8 cellular contexts compared by ENCODE assay signal in the genomic region with DNA sequence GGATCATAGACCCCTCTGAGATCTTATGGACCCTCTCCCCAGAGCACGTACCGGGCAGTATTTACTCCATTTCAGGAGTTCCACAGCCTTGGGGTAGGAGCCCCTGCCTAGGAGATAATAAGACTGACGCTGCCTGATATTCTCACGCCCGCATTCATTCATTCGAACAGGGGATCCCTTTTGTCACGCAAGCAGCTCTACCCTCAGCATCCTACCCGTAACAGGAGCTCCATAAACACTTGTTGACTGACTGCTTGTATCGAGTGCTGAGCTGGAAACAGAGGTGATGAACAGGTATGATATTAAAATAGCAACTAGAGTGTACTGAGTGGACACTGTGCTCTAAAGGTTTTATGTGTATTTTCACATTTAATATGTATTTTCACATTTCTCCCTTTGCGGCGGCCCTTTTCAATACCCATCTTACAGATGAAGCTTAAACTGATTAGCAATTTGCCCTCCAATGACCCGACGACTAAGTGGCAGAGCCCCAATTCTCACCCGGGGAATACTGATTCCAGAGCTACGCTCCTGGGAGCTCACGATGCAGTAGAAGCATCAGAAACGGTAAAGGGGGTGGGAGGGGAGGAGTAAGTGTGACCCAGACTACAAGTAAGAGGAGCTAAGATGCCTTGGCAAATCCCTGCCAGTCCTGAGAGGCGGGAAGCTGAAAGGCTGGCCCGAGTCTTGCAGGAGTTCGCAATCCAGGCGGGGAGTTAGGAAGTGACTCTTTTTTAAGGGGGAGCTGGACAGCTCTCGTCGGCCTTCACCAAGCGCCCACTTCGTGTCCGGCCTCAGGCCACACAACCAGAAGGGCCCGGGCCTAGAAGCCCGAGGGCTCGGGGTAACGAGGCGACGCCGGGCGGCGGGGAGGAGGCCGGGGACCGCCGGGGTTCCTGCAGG. TPM values are rescaled to one million over a fixed set of nuclear protein-coding genes. Genes with fewer than 3 reads are reported as not detected.
DNase-seq lines count a peak whose midpoint lies in the region; ATAC-seq and TF ChIP-seq lines count a peak whose summit lies in the region.

No MANE protein-coding gene starts in this region.

- DNase-seq in GM13977 (ENCODE audit: low spot score) = peak; percentile 31
- DNase-seq in NCI-H2227 (lab: John Stamatoyannopoulos, UW; ENCODE audit: unreplicated experiment) = peak; percentile 43
- peak; percentile 7 for DNase-seq in activated T-cell treated with anti-CD3 and anti-CD28 coated beads, Interleukin-2, amount 50 U/mL, for 4 hours
- peak; percentile 72 for DNase-seq in fibroblast of gingiva (ENCODE audit: low read depth)
- DNase-seq in myocyte (ENCODE audit: low read depth) = peak; percentile 67
- DNase-seq in transverse colon = peak; percentile 36

- no peak for TF ChIP-seq EP300 in transverse colon (IDR thresholded peaks at IDR 0.05; ENCODE audit: low read depth)

- no peaks in the 10 kb centered on the region for H3K9me3 Mint-ChIP-seq in activated T-cell treated with anti-CD3 and anti-CD28 coated beads, Interleukin-2, amount 50 U/mL, for 4 hours

- H3K79me2 ChIP-seq in ACC112 (ENCODE audit: control insufficient read depth, insufficient read depth, low read length, unreplicated experiment) = peaks cover 30% of the 10 kb centered on the region

- peak overlapping the region; percentile 68 for H2AFZ ChIP-seq in ACC112 (ENCODE audit: low read length, unreplicated experiment)

- in situ Hi-C loops in GM13977 (cut with MboI; ENCODE audit: low pct_unique_long_range_greater_than_20kb, low sequenced_read_pairs, unreplicated experiment) = no loop called here
- in situ Hi-C loops in transverse colon (cut with MboI; ENCODE audit: low pct_ligation_motif_present in 1 of 4, low pct_unique_long_range_greater_than_20kb in 1 of 4, low sequenced_read_pairs in 3 of 4) = no loop called here

- no peak for TF ChIP-seq POLR2A in transverse colon (IDR thresholded peaks at IDR 0.05)

- peaks cover 14% of the 10 kb centered on the region for H3K27me3 ChIP-seq in ACC112 (ENCODE audit: insufficient read depth, low read length)
- H3K27me3 ChIP-seq in transverse colon = peaks cover 3% of the 10 kb centered on the region

- peak overlapping the region; percentile 92 for H3K4me3 Mint-ChIP-seq in activated T-cell treated with anti-CD3 and anti-CD28 coated beads, Interleukin-2, amount 50 U/mL, for 4 hours

- H3K4me3 ChIP-seq in ACC112 (ENCODE audit: low read depth, low read length) (peak overlapping the region; percentile 89), transverse colon (peak overlapping the region; percentile 73 to 97 (median 78))

- intact Hi-C loops in transverse colon (cut with DNase I; ENCODE audit: low total_unique reads) = loop anchor here (5.0 kb wide), 1 partner anchor 59 kb away; a partner anchor contains a TSS

- ATAC-seq in HG02938 (IDR thresholded peaks at IDR 0.05; ENCODE audit: unreplicated experiment) = peak; percentile 11
- ATAC-seq in activated T-cell treated with anti-CD3 and anti-CD28 coated beads, Interleukin-2, amount 50 U/mL, for 4 hours = no peak

- peaks cover 2% of the 10 kb centered on the region for H3K36me3 Mint-ChIP-seq in activated T-cell treated with anti-CD3 and anti-CD28 coated beads, Interleukin-2, amount 50 U/mL, for 4 hours (ENCODE audit: insufficient read depth)

- 4 to 16% methylated on average over 5 to 26 of the region's 38 CpGs for WGBS in transverse colon (ENCODE audit: low coverage in 1 of 2), 2 donors

- H3K27ac ChIP-seq in ACC112 (ENCODE audit: low read depth, low read length) (peak overlapping the region; percentile 95), transverse colon (peak overlapping the region; percentile 90 to 97 (median 94))

- H3K27me3 Mint-ChIP-seq in activated T-cell treated with anti-CD3 and anti-CD28 coated beads, Interleukin-2, amount 50 U/mL, for 4 hours (ENCODE audit: low read depth) = peaks cover 6% of the 10 kb centered on the region

- no peaks in the 10 kb centered on the region for H3K9me3 ChIP-seq in transverse colon

- no peaks in the 10 kb centered on the region for H3K36me3 ChIP-seq in ACC112 (ENCODE audit: insufficient read depth, low read length)
- H3K36me3 ChIP-seq in transverse colon = no peaks in the 10 kb centered on the region

- H3K4me1 ChIP-seq in ACC112 (ENCODE audit: control insufficient read depth, insufficient read depth, low read length, unreplicated experiment) (peaks cover 21% of the 10 kb centered on the region), transverse colon (peaks cover 0 to 33% (median 13%) of the 10 kb centered on the region in 4 donors)

- H3K4me1 Mint-ChIP-seq in activated T-cell treated with anti-CD3 and anti-CD28 coated beads, Interleukin-2, amount 50 U/mL, for 4 hours (ENCODE audit: low read depth) = peaks cover 22% of the 10 kb centered on the region

- TF ChIP-seq CTCF in GM13977 (IDR thresholded peaks at IDR 0.05; ENCODE audit: extremely low read depth, insufficient read depth, missing control alignments) (no peak), transverse colon (IDR thresholded peaks at IDR 0.05) (no peak)

RNA-seq across cellular contexts. Expression of a gene that starts 0.7 kb away (rescaled TPM):
- total RNA-seq in activated T-cell treated with anti-CD3 and anti-CD28 coated beads, Interleukin-2, amount 50 U/mL, for 4 hours = 10 to 100 TPM; 14.2 to 14.9 (median 14.2) TPM
- total RNA-seq in myocyte (15.0 and 22.9 TPM in 2 replicates), transverse colon (10 to 100 TPM in 3 of 4 donors, 1 to 10 TPM in 1; 6.4 to 19.5 (median 17.8) TPM)
- 12.6 TPM for polyA plus RNA-seq in myocyte (2012)

Comparison
In these comparisons a context has a peak if more than half of its experiments do, and no peak if none do; other contexts are left out.
1. DNase-seq: peak in every context shown above with its lines; median percentile 72 in fibroblast of gingiva; 67 in myocyte; 43 in NCI-H2227; 36 in transverse colon; 31 in GM13977; 7 in activated T-cell treated with anti-CD3 and anti-CD28 coated beads, Interleukin-2, amount 50 U/mL, for 4 hours.